In the genomic region with DNA sequence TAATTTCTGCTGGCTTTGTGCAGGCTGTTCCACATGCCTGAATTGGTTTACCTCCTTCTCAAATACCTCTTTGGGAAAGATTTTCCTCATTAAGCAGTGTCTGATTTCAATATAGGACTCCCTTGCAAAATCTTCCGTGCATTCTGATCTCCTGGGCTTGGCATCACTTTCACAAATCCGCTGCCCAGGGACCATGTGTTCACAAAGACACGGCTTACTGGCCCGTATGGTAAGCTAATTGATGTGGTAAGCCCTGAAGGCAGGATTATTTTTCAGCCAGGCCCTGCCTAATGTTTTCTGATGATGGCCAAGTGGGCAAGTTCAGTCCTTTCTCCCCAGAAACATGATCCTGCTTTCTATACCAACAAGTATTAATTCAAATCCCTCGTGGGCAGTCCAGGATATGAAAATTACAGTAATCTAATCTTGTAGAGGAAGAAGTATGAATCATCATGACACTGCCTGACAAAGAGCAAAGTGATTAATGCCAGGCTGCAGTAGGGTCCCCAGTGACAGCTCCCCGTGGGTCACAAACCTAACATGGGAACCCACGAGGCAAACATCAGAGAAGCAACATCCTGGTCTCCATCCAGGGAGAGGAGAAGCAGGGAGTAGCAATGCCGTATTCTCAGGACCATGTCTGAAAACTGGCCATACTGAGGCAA, we compare ENCODE assay signal across 9 cellular contexts. TPM values are rescaled to one million over a fixed set of nuclear protein-coding genes. Genes with fewer than 3 reads are reported as not detected.
A peak's percentile ranks its signal among the peaks of the same experiment; 100 is the strongest.
DNase-seq lines count a peak whose midpoint lies in the region; ATAC-seq and TF ChIP-seq lines count a peak whose summit lies in the region.
"Had no signal": no experiment of that assay in that cellular context is flagged by ENCODE, and none has a peak within 500 bp of the region (broad histone marks: within the 10 kb centered on the region; RNA-seq: fewer than 3 reads in every experiment).

No MANE protein-coding gene starts in this region.

- in situ Hi-C loops in G401 (cut with HindIII; ENCODE audit: low sequenced_read_pairs) = no loop called here

- no peaks in the 10 kb centered on the region for H3K27me3 ChIP-seq in CD8-positive, alpha-beta memory T cell (ENCODE audit: insufficient read depth, low read length, poor library complexity, severe bottlenecking)
- H3K27me3 ChIP-seq in ascending aorta = no peaks in the 10 kb centered on the region

- H3K4me3 Mint-ChIP-seq in CD8-positive, alpha-beta memory T cell = peak overlapping the region in 5 of 7 donors; percentile 18 to 72 (median 51)
- H3K4me3 Mint-ChIP-seq in mesothelial cell of epicardium = no peak overlapping the region
- H3K4me3 Mint-ChIP-seq in stimulated activated memory B cell treated with anti-CD40 and anti-IgM and Interleukin-4, amounts not matched to agents 10 μg/mL and 1 μg/mL and 100 μg/mL, for 72 hours = no peak overlapping the region

- H3K27ac Mint-ChIP-seq in CD8-positive, alpha-beta memory T cell = peak overlapping the region in 7 of 8 donors; percentile 10 to 95 (median 89)
- H3K27ac Mint-ChIP-seq in mesothelial cell of epicardium = peak overlapping the region; percentile 83
- H3K27ac Mint-ChIP-seq in stimulated activated memory B cell treated with anti-CD40 and anti-IgM and Interleukin-4, amounts not matched to agents 10 μg/mL and 1 μg/mL and 100 μg/mL, for 72 hours = no peak overlapping the region

- CTCF ChIA-PET in CD8-positive, alpha-beta memory T cell (lab: Charles Lee) = no interaction called here

- POLR2A ChIA-PET in CD8-positive, alpha-beta memory T cell (lab: Charles Lee) = interaction anchor here (1.3 kb wide), 1 partner anchor 89 kb away, joined by 3 read pairs; no protein-coding TSS in a partner anchor

- H3K27me3 Mint-ChIP-seq in CD8-positive, alpha-beta memory T cell = peaks cover 0 to 12% of the 10 kb centered on the region in 2 donors
- no peaks in the 10 kb centered on the region for H3K27me3 Mint-ChIP-seq in mesothelial cell of epicardium (ENCODE audit: low read depth)
- no peaks in the 10 kb centered on the region for H3K27me3 Mint-ChIP-seq in stimulated activated memory B cell treated with anti-CD40 and anti-IgM and Interleukin-4, amounts not matched to agents 10 μg/mL and 1 μg/mL and 100 μg/mL, for 72 hours
- H3K27me3 Mint-ChIP-seq: central memory CD8-positive, alpha-beta T cell had no signal

- no peak overlapping the region for H3K4me3 ChIP-seq in CD8-positive, alpha-beta memory T cell (ENCODE audit: low read length)
- H3K4me3 ChIP-seq in ascending aorta = peak overlapping the region in 1 of 2 donors; percentile 33

- no peak overlapping the region for H3K27ac ChIP-seq in CD8-positive, alpha-beta memory T cell (ENCODE audit: low read depth, low read length)
- H3K27ac ChIP-seq in ascending aorta = peak overlapping the region; percentile 73 to 76

- DNase-seq in CD8-positive, alpha-beta memory T cell = no peak
- DNase-seq in NCI-H1436 (lab: John Stamatoyannopoulos, UW) = peak; percentile 90
- DNase-seq in ascending aorta (ENCODE audit: low spot score in 2 of 2) = no peak
- DNase-seq in mesothelial cell of epicardium (ENCODE audit: low spot score in 2 of 2, unreplicated experiment in 2 of 2) = no peak
- no peak for DNase-seq in G401 (ENCODE audit: low spot score)
- DNase-seq in effector CD8-positive, alpha-beta T cell (lab: John Stamatoyannopoulos, UW) = no peak

- intact Hi-C loops in ascending aorta (cut with DNase I) = loop anchor here (5.0 kb wide), 1 partner anchor 44 kb away; no protein-coding TSS in a partner anchor

- H3K4me1 Mint-ChIP-seq in CD8-positive, alpha-beta memory T cell = peaks cover 31 to 39% (median 37%) of the 10 kb centered on the region in 3 donors
- H3K4me1 Mint-ChIP-seq in mesothelial cell of epicardium = peaks cover 56% of the 10 kb centered on the region
- H3K4me1 Mint-ChIP-seq in stimulated activated memory B cell treated with anti-CD40 and anti-IgM and Interleukin-4, amounts not matched to agents 10 μg/mL and 1 μg/mL and 100 μg/mL, for 72 hours = peaks cover 16% of the 10 kb centered on the region

- H3K36me3 ChIP-seq in CD8-positive, alpha-beta memory T cell (ENCODE audit: insufficient read depth, low read length) = no peaks in the 10 kb centered on the region
- H3K36me3 ChIP-seq in ascending aorta = no peaks in the 10 kb centered on the region

- no peaks in the 10 kb centered on the region for H3K9me3 ChIP-seq in CD8-positive, alpha-beta memory T cell (ENCODE audit: low read length)
- no peaks in the 10 kb centered on the region for H3K9me3 ChIP-seq in ascending aorta

- H3K4me1 ChIP-seq in CD8-positive, alpha-beta memory T cell (ENCODE audit: insufficient read depth, low read length) = peaks cover 27% of the 10 kb centered on the region
- H3K4me1 ChIP-seq in ascending aorta = peaks cover 21 to 60% of the 10 kb centered on the region in 2 donors

- peaks cover 0 to 3% (median 0%) of the 10 kb centered on the region in 3 donors for H3K36me3 Mint-ChIP-seq in CD8-positive, alpha-beta memory T cell
- peaks cover 26% of the 10 kb centered on the region for H3K36me3 Mint-ChIP-seq in mesothelial cell of epicardium
- H3K36me3 Mint-ChIP-seq in stimulated activated memory B cell treated with anti-CD40 and anti-IgM and Interleukin-4, amounts not matched to agents 10 μg/mL and 1 μg/mL and 100 μg/mL, for 72 hours = no peaks in the 10 kb centered on the region

- TF ChIP-seq CTCF in ascending aorta (IDR thresholded peaks at IDR 0.05) = no peak
- no peak for TF ChIP-seq CTCF in mesothelial cell of epicardium (IDR thresholded peaks at IDR 0.05; ENCODE audit: unreplicated experiment)

- H3K9me3 Mint-ChIP-seq in CD8-positive, alpha-beta memory T cell = no peaks in the 10 kb centered on the region
- peaks cover 4% of the 10 kb centered on the region for H3K9me3 Mint-ChIP-seq in mesothelial cell of epicardium
- H3K9me3 Mint-ChIP-seq in stimulated activated memory B cell treated with anti-CD40 and anti-IgM and Interleukin-4, amounts not matched to agents 10 μg/mL and 1 μg/mL and 100 μg/mL, for 72 hours = no peaks in the 10 kb centered on the region
- H3K9me3 Mint-ChIP-seq: central memory CD8-positive, alpha-beta T cell had no signal

- ATAC-seq in stimulated activated memory B cell treated with anti-CD40 and anti-IgM and Interleukin-4, amounts not matched to agents 10 μg/mL and 1 μg/mL and 100 μg/mL, for 72 hours = no peak
- ATAC-seq in GM18907 (IDR thresholded peaks at IDR 0.05; ENCODE audit: unreplicated experiment) = no peak

RNA-seq across cellular contexts. Expression of gene SVIL, which starts 11.6 kb away (rescaled TPM):
- total RNA-seq in CD8-positive, alpha-beta memory T cell = 1 to 10 TPM; 4.2 to 5.9 TPM
- polyA plus RNA-seq in CD8-positive, alpha-beta memory T cell = 9.2 TPM
- total RNA-seq in ascending aorta = 94.7 TPM
- total RNA-seq in mesothelial cell of epicardium = 281 to 302 TPM (median 293 TPM) in 3 replicates
- 10.4 and 36.3 TPM in 2 replicates for total RNA-seq in G401 (2014; rRNA removed; shearing (Covaris generic))

Comparison
In these comparisons a context has a peak if more than half of its experiments do, and no peak if none do; other contexts are left out.
1. H3K4me3 Mint-ChIP-seq: peak in CD8-positive, alpha-beta memory T cell (5 of 7); none in mesothelial cell of epicardium (single experiment) and stimulated activated memory B cell treated with anti-CD40 and anti-IgM and Interleukin-4, amounts not matched to agents 10 μg/mL and 1 μg/mL and 100 μg/mL, for 72 hours (single experiment).